9 cellular contexts compared by ENCODE assay signal in the genomic region with DNA sequence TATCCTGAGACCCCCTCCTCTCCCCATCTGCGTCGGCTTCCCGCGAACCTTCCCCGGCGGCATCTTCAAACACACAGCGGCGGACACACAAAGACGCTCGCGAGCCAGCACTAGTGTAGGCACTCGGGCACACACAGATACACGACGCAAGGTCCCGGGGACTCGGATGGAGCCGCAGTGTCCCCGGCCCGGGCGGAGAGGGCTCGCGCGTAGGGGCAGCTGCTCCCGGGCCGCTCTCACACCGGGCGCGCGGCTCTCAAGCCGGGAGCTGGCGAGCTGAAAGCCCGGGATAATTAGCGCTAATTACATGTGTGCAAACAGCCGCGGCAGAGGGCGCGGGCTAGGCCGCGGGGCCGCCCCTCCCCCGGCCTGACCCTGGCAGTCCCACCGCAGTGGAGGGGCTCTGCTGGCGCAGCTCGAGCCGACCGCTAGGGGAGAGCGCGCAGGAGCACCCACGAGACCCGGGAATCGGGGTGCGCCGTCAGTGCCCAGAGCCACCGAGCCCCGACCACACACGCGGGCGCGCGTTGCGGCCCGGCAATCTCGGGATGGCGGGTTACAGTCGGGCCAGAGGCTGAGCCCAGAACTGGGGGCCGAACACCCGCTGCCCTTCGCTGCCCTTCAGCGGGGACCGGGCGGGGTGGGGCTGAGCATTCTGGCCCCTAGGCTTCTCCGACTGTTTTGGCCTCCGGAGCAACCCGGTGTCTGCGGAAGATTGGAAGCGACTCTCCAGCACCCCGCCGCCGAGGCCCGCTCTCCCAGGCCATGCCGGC.
A peak's percentile ranks its signal among the peaks of the same experiment; 100 is the strongest.
DNase-seq lines count a peak whose midpoint lies in the region; ATAC-seq and TF ChIP-seq lines count a peak whose summit lies in the region.
"Had no signal": no experiment of that assay in that cellular context is flagged by ENCODE, and none has a peak within 500 bp of the region (broad histone marks: within the 10 kb centered on the region; RNA-seq: fewer than 3 reads in every experiment).

No MANE protein-coding gene starts in this region.

- H3K4me3 ChIP-seq in coronary artery (peak overlapping the region; percentile 80), uterus (peak overlapping the region; percentile 17 to 29)

- DNase-seq in NCI-H524 (lab: John Stamatoyannopoulos, UW) (peak; percentile 13 to 68), NCI-H524 treated with DMSO at 0.1 percent for 48 hours (lab: John Stamatoyannopoulos, UW) (no peak), NCI-H345 treated with DMSO at 0.1 percent for 48 hours (lab: John Stamatoyannopoulos, UW; ENCODE audit: unreplicated experiment) (peak; percentile 27), coronary artery (ENCODE audit: low spot score) (no peak), medulla oblongata (ENCODE audit: extremely low spot score) (peak; percentile 4), uterus (no peak)

- TF ChIP-seq CTCF in coronary artery (IDR thresholded peaks at IDR 0.05) (no peak), uterus (IDR thresholded peaks at IDR 0.05) (peak in 1 of 4 experiments; percentile 31)

- peaks cover 0 to 12% of the 10 kb centered on the region in 2 donors for H3K4me1 ChIP-seq in uterus

- TF ChIP-seq POLR2A in uterus (IDR thresholded peaks at IDR 0.05): no peak

- intact Hi-C loops in uterus (cut with DNase I; ENCODE audit: low total_unique reads): loop anchor here (10.0 kb wide), 1 partner anchor 275 kb away; the partner anchor contains the start of gene FOXD2

- peaks cover 20% of the 10 kb centered on the region in 2 donors for H3K27me3 ChIP-seq in uterus

- H3K27ac ChIP-seq in coronary artery (peak overlapping the region; percentile 24 to 51), uterus (no peak overlapping the region)
- H3K27ac ChIP-seq: C4-2B had no signal

- no peaks in the 10 kb centered on the region for H3K9me3 ChIP-seq in uterus

- no peaks in the 10 kb centered on the region for H3K36me3 ChIP-seq in uterus

- no peak for ATAC-seq in GM21619 (IDR thresholded peaks at IDR 0.05; ENCODE audit: unreplicated experiment)
- ATAC-seq in HG03045 (IDR thresholded peaks at IDR 0.05; ENCODE audit: unreplicated experiment): no peak

Comparison
In these comparisons a context has a peak if more than half of its experiments do, and no peak if none do; other contexts are left out.
1. DNase-seq: peak in NCI-H524 (2 of 2), NCI-H345 treated with DMSO at 0.1 percent for 48 hours (single experiment) and medulla oblongata (single experiment); none in NCI-H524 treated with DMSO at 0.1 percent for 48 hours (single experiment), coronary artery (single experiment) and uterus (0 of 2).
2. H3K27ac ChIP-seq: peak in coronary artery (2 of 2); none in uterus (0 of 2).